Comparison of ENCODE assay signal across 27 cellular contexts in genomic region chr7:145347271-145347670, GRCh38.
"Had no signal": no experiment of that assay in that cellular context is flagged by ENCODE, and none has a peak within 500 bp of the region (broad histone marks: within the 10 kb centered on the region; RNA-seq: fewer than 3 reads in every experiment).

No MANE protein-coding gene starts in this region.

- H3K4me3 ChIP-seq: stomach, suprapubic skin, testis, thoracic aorta, thyroid gland, tibial artery, tibial nerve, transverse colon, upper lobe of left lung, upper lobe of right lung, uterus, vagina had no signal

- DNase-seq: stimulated activated CD4-positive, alpha-beta T cell treated with anti-CD3 and anti-CD28 coated beads, Interleukin-2, amount 100 ng/mL, for 48 hours; stimulated activated CD4-positive, alpha-beta T cell treated with anti-CD3 and anti-CD28 coated beads, Interleukin-4, amount 100 ng/mL, for 1 hour; stimulated activated CD4-positive, alpha-beta T cell treated with anti-CD3 and anti-CD28 coated beads, Interleukin-4, amount 100 ng/mL, for 24 hours; stimulated activated CD4-positive, alpha-beta T cell treated with anti-CD3 and anti-CD28 coated beads, Interleukin-4, amount 100 ng/mL, for 4 hours; stimulated activated CD8-positive, alpha-beta memory T cell treated with anti-CD3 and anti-CD28 coated beads, Interleukin-4, amount 100 ng/mL, for 48 hours; stimulated activated naive B cell treated with anti-CD40 and anti-IgM and Interleukin-4, amounts not matched to agents 10 μg/mL and 1 μg/mL and 100 μg/mL, for 72 hours; stimulated activated naive CD4-positive, alpha-beta T cell; stimulated activated naive CD4-positive, alpha-beta T cell treated with Interleukin-2 at 50 U/mL for 16 hours; stimulated activated naive CD8-positive, alpha-beta T cell treated with anti-CD3 and anti-CD28 coated beads, Interleukin-15, amount 100 ng/mL, for 72 hours; stimulated activated naive CD8-positive, alpha-beta T cell treated with anti-CD3 and anti-CD28 coated beads, Interleukin-15, Interleukin-2, amounts not matched to agents 100 U/mL and 50 U/mL, for 24 hours; stomach; substantia nigra; testis; thyroid gland; tibial artery; transverse colon; trophoblast cell; upper lobe of left lung; upper lobe of right lung; uterus had no signal

- H3K9me3 ChIP-seq: suprapubic skin, testis, thoracic aorta, thyroid gland, tibial artery, upper lobe of left lung, uterus, vagina had no signal

- H3K36me3 ChIP-seq: stomach, suprapubic skin, thoracic aorta, thyroid gland, tibial artery, tibial nerve, transverse colon, upper lobe of left lung, upper lobe of right lung, uterus, vagina had no signal

- FAIRE-seq: urothelium cell line had no signal

- H3K27ac ChIP-seq: stomach, suprapubic skin, testis, thoracic aorta, thyroid gland, tibial artery, tibial nerve, transverse colon, upper lobe of left lung, upper lobe of right lung, uterus, vagina had no signal

- ATAC-seq: stimulated activated effector memory CD8-positive, alpha-beta T cell treated with anti-CD3 and anti-CD28 coated beads, Interleukin-12 subunit alpha, Interleukin-12 subunit beta, amount 100 ng/mL, for 72 hours; stimulated activated memory B cell treated with anti-CD40 and anti-IgM and Interleukin-4, amounts not matched to agents 10 μg/mL and 1 μg/mL and 100 μg/mL, for 72 hours; stimulated activated naive B cell treated with anti-CD40 and anti-IgM and Interleukin-4, amounts not matched to agents 10 μg/mL and 1 μg/mL and 100 μg/mL, for 72 hours; stimulated activated naive CD8-positive, alpha-beta T cell treated with anti-CD3 and anti-CD28 coated beads, Interleukin-15, amount 100 ng/mL, for 72 hours; stimulated activated naive CD8-positive, alpha-beta T cell treated with anti-CD3 and anti-CD28 coated beads, Interleukin-15, Interleukin-2, amounts not matched to agents 100 U/mL and 50 U/mL, for 24 hours; upper lobe of right lung had no signal

- H3K27me3 ChIP-seq: stomach, suprapubic skin, testis, thyroid gland, tibial artery, tibial nerve, transverse colon, upper lobe of left lung, upper lobe of right lung, uterus, vagina had no signal

- H3K4me1 ChIP-seq: stomach, suprapubic skin, testis, thyroid gland, tibial artery, tibial nerve, transverse colon, upper lobe of left lung, upper lobe of right lung, uterus, vagina had no signal
